In the genomic region with DNA sequence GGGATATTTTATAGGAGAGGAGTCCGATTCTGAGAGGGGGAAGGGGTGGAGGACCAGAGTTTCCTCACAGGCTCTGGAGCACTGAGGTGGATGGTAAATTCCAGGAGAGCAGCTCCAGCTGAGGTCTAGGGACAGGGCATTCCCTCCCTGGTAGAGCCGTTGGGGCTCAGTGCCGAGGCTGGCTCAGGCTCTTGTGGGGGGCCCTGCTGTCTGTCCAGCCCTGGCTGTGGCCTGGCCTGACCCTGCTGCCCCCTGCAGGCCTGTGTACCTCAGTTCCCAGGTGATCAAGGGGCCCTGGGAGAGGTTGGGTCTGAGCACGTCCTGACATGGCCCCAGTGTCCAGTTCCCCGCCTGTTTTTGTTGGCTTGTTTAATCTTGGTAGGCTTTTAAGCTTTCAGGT, we compare ENCODE assay signal across 15 cellular contexts. TPM values are rescaled to one million over a fixed set of nuclear protein-coding genes. Genes with fewer than 3 reads are reported as not detected.
A peak's percentile ranks its signal among the peaks of the same experiment; 100 is the strongest.
DNase-seq lines count a peak whose midpoint lies in the region; ATAC-seq, FAIRE-seq and TF ChIP-seq lines count a peak whose summit lies in the region.
"Had no signal": no experiment of that assay in that cellular context is flagged by ENCODE, and none has a peak within 500 bp of the region (broad histone marks: within the 10 kb centered on the region; RNA-seq: fewer than 3 reads in every experiment).

No MANE protein-coding gene starts in this region.

- intact Hi-C loops in gastrocnemius medialis (cut with DNase I; ENCODE audit: low total_unique reads) = no loop called here

- H3F3A ChIP-seq in SU-DHL-6 (ENCODE audit: insufficient read depth) = no peaks in the 10 kb centered on the region

- H3K9me3 ChIP-seq in SU-DHL-6 (ENCODE audit: insufficient read depth, low read length) = no peaks in the 10 kb centered on the region
- H3K9me3 ChIP-seq in keratinocyte (ENCODE audit: control insufficient read depth, low read depth, low read length) = no peaks in the 10 kb centered on the region
- no peaks in the 10 kb centered on the region for H3K9me3 ChIP-seq in gastrocnemius medialis

- no peaks in the 10 kb centered on the region for H3K9me2 ChIP-seq in SU-DHL-6 (replicated peaks; ENCODE audit: insufficient read depth, low read length)

- no peak for FAIRE-seq in keratinocyte (lab: Jason Lieb, UNC)

- no peak overlapping the region for H3K27ac ChIP-seq in SU-DHL-6 (ENCODE audit: low read depth, low read length)
- H3K27ac ChIP-seq in keratinocyte (ENCODE audit: control insufficient read depth, insufficient read depth, low read length) = no peak overlapping the region
- H3K27ac ChIP-seq in gastrocnemius medialis = no peak overlapping the region
- H3K27ac ChIP-seq: sigmoid colon had no signal

- H2AFZ ChIP-seq in SU-DHL-6 (ENCODE audit: low read depth, low read length, severe bottlenecking) (no peak overlapping the region), keratinocyte (ENCODE audit: control insufficient read depth, low read length) (no peak overlapping the region)

- H3K79me2 ChIP-seq in SU-DHL-6 (ENCODE audit: insufficient read depth, low read length) (no peaks in the 10 kb centered on the region), keratinocyte (ENCODE audit: control insufficient read depth, insufficient read depth, low read length) (peaks cover 14% of the 10 kb centered on the region)

- no peaks in the 10 kb centered on the region for H3K9me1 ChIP-seq in keratinocyte (ENCODE audit: control insufficient read depth, extremely low read depth, insufficient read depth, low read length)

- H3K27me3 ChIP-seq in SU-DHL-6 (ENCODE audit: low read length) (no peaks in the 10 kb centered on the region), keratinocyte (ENCODE audit: control insufficient read depth, extremely low read depth, insufficient read depth, low read length) (no peaks in the 10 kb centered on the region), gastrocnemius medialis (no peaks in the 10 kb centered on the region)
- H3K27me3 ChIP-seq: sigmoid colon had no signal

- H3K4me2 ChIP-seq in SU-DHL-6 (ENCODE audit: low read depth, low read length, poor library complexity, severe bottlenecking) (no peak overlapping the region), keratinocyte (ENCODE audit: control insufficient read depth, extremely low read depth, insufficient read depth, low read depth, low read length) (no peak overlapping the region)

- H3K36me3 ChIP-seq in SU-DHL-6 (ENCODE audit: low read length) (no peaks in the 10 kb centered on the region), keratinocyte (ENCODE audit: control insufficient read depth in 2 of 2, extremely low read depth in 1 of 2, insufficient read depth in 2 of 2, low read length in 2 of 2) (peaks cover 6 to 20% of the 10 kb centered on the region in 2 experiments), gastrocnemius medialis (peaks cover 0 to 8% of the 10 kb centered on the region in 2 donors)

- no peak overlapping the region for H3K9ac ChIP-seq in SU-DHL-6 (ENCODE audit: low read length)
- no peak overlapping the region for H3K9ac ChIP-seq in keratinocyte (ENCODE audit: control insufficient read depth, extremely low read depth, insufficient read depth, low read length)

- H3K4me1 ChIP-seq in keratinocyte (ENCODE audit: control insufficient read depth, extremely low read depth, insufficient read depth, low read length) (no peaks in the 10 kb centered on the region), gastrocnemius medialis (no peaks in the 10 kb centered on the region)
- H3K4me1 ChIP-seq: sigmoid colon had no signal

- no peak for TF ChIP-seq POLR2A in gastrocnemius medialis (IDR thresholded peaks at IDR 0.05)

- ATAC-seq in gastrocnemius medialis = no peak
- no peak for ATAC-seq in HG03097 (IDR thresholded peaks at IDR 0.05; ENCODE audit: low FRiP score, unreplicated experiment)

- H4K20me1 ChIP-seq in SU-DHL-6 (ENCODE audit: low read depth, low read length) (no peaks in the 10 kb centered on the region), keratinocyte (ENCODE audit: control insufficient read depth, extremely low read depth, insufficient read depth, low read length) (peaks cover 6% of the 10 kb centered on the region)

- DNase-seq in AG09309 (ENCODE audit: low read depth) (no peak), keratinocyte (ENCODE audit: low read depth, low spot score) (no peak), gastrocnemius medialis (no peak), NCI-H510A (lab: John Stamatoyannopoulos, UW) (no peak)
- DNase-seq in stimulated activated CD4-positive, alpha-beta T cell treated with anti-CD3 and anti-CD28 coated beads, Interleukin-4, amount 100 ng/mL, for 24 hours = no peak
- DNase-seq: activated CD4-positive, alpha-beta T cell treated with anti-CD3 and anti-CD28 coated beads, Interleukin-2, amount 50 U/mL, for 1 hour; activated naive CD4-positive, alpha-beta T cell treated with anti-CD3 and anti-CD28 coated beads, Interleukin-2, amount 50 U/mL, for 16 hours; CD4-positive, CD25-positive, alpha-beta regulatory T cell; NCI-H526 treated with DMSO at 0.1 percent for 48 hours; sigmoid colon; trophoblast cell had no signal

- in situ Hi-C loops in gastrocnemius medialis (cut with MboI; ENCODE audit: low sequenced_read_pairs in 4 of 4) = no loop called here

- no peak overlapping the region for H3K4me3 ChIP-seq in AG09309 (ENCODE audit: control insufficient read depth, low read depth, low read length)
- no peak overlapping the region for H3K4me3 ChIP-seq in GM12875 (ENCODE audit: low read depth, low read length)
- H3K4me3 ChIP-seq in SU-DHL-6 (ENCODE audit: insufficient read depth, low read length, poor library complexity, severe bottlenecking) = no peak overlapping the region
- no peak overlapping the region for H3K4me3 ChIP-seq in keratinocyte (ENCODE audit: control insufficient read depth in 2 of 3, extremely low read depth in 1 of 3, insufficient read depth in 2 of 3, low read depth in 1 of 3, low read length in 3 of 3)
- no peak overlapping the region for H3K4me3 ChIP-seq in gastrocnemius medialis
- H3K4me3 ChIP-seq: sigmoid colon had no signal

- TF ChIP-seq CTCF in AG09309 (IDR thresholded peaks at IDR 0.05; ENCODE audit: control insufficient read depth, insufficient read depth, low read depth, low read length, missing control alignments) (peak; percentile 13), GM12875 (IDR thresholded peaks at IDR 0.05; ENCODE audit: borderline replicate concordance, insufficient read depth, low read depth, low read length) (peak; percentile 39; the same call in 1 of the 2 replicates), SU-DHL-6 (IDR thresholded peaks at IDR 0.05; ENCODE audit: insufficient read depth, low read length, poor library complexity, severe bottlenecking) (peak; percentile 29), keratinocyte (optimal IDR thresholded peaks at IDR 0.05 in 1 of 3, IDR thresholded peaks at IDR 0.05 in 1 of 3, conservative IDR thresholded peaks at IDR 0.05 in 1 of 3; ENCODE audit: extremely low read depth in 1 of 3, insufficient read depth in 2 of 3, low read length in 3 of 3) (peak in 2 of 3 experiments; percentile 14 to 39), gastrocnemius medialis (IDR thresholded peaks at IDR 0.05 in 4 of 5, conservative IDR thresholded peaks at IDR 0.05 in 1 of 5) (peak in 2 of 5 experiments; percentile 8 to 24)

- dilution Hi-C loops in keratinocyte (cut with MboI; ENCODE audit: extremely low pct_ligation_motif_present, low sequenced_read_pairs) = no loop called here

RNA-seq across cellular contexts. Expression of a gene that starts 16.8 kb away (rescaled TPM):
- 1.8 to 9.6 TPM (median 5.5 TPM) in 3 replicates for polyA plus RNA-seq in keratinocyte
- polyA plus RNA-seq in keratinocyte (2011; ENCODE audit: low read depth) = 23.7 TPM
- polyA plus RNA-seq in keratinocyte (2011; cell fraction: cytosol; rRNA removed) = 4.5 and 4.8 TPM in 2 replicates
- 11.0 and 12.9 TPM in 2 replicates for polyA plus RNA-seq in keratinocyte (2011; cell fraction: nucleus; rRNA removed)
- polyA plus RNA-seq in keratinocyte (2012; ENCODE audit: low replicate concordance) = 2.3 and 43.8 TPM in 2 replicates
- polyA minus RNA-seq in keratinocyte = 2.2 to 8.9 TPM (median 6.0 TPM) in 3 replicates
- polyA minus RNA-seq in keratinocyte (2011; cell fraction: cytosol; rRNA and poly(A)+ RNA removed) = 3.3 TPM
- polyA minus RNA-seq in keratinocyte (2011; cell fraction: nucleus; rRNA and poly(A)+ RNA removed) = 8.4 and 9.1 TPM in 2 replicates
- total RNA-seq in gastrocnemius medialis = 10 to 100 TPM in 2 of 4 donors, 1 to 10 TPM in 2; 2.5 to 17.8 (median 11.7) TPM
- total RNA-seq: CD4-positive, CD25-positive, alpha-beta regulatory T cell; mononuclear cell; sigmoid colon had no signal
